Comparison of ENCODE assay signal across 18 cellular contexts in the genomic region with DNA sequence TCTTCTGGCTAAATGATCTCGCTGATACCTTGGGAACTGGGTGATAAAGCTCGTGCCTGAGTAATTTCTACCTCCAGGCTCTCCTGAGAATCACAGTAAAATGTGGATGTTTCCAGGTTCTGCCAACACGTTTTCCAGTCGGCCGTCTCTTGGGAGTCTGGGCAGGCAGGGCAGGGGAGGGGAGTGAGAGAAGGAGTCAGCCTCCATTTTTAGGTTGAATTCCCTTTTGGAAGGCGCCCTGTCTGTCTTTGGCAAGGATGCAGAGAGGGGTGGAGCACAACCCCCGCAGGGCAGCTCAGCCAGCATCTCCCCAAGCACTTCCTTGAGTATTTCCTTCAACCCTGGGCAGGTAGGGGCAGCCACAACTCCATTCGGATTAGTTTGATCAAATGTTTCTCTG. TPM values are rescaled to one million over a fixed set of nuclear protein-coding genes. Genes with fewer than 3 reads are reported as not detected.
DNase-seq lines count a peak whose midpoint lies in the region; ATAC-seq and TF ChIP-seq lines count a peak whose summit lies in the region.
"Had no signal": no experiment of that assay in that cellular context is flagged by ENCODE, and none has a peak within 500 bp of the region (broad histone marks: within the 10 kb centered on the region; RNA-seq: fewer than 3 reads in every experiment).

No MANE protein-coding gene starts in this region.

- H3K36me3 Mint-ChIP-seq in activated T-cell treated with anti-CD3 and anti-CD28 coated beads, Interleukin-2, amount 50 U/mL, for 72 hours (ENCODE audit: insufficient read depth in 2 of 2): peaks cover 4 to 5% of the 10 kb centered on the region in 2 donors
- H3K36me3 Mint-ChIP-seq: CD8-positive, alpha-beta T cell had no signal

- H3K27me3 Mint-ChIP-seq in activated T-cell treated with anti-CD3 and anti-CD28 coated beads, Interleukin-2, amount 50 U/mL, for 72 hours (ENCODE audit: low read depth): no peaks in the 10 kb centered on the region

- H3K27ac ChIP-seq in ascending aorta: peak overlapping the region; percentile 42 to 75
- no peak overlapping the region for H3K27ac ChIP-seq in sigmoid colon
- H3K27ac ChIP-seq in aorta (ENCODE audit: low read depth in 1 of 2, low read length in 2 of 2): peak overlapping the region in 1 of 2 donors; percentile 74
- H3K27ac ChIP-seq: 22Rv1; A549; BLaER1 treated with 17β-estradiol and CSF1 and Interleukin-3, amounts not matched to agents 10 nM and 100 nM had no signal

- H3K36me3 ChIP-seq in ascending aorta: no peaks in the 10 kb centered on the region
- H3K36me3 ChIP-seq in sigmoid colon: no peaks in the 10 kb centered on the region
- H3K36me3 ChIP-seq in aorta (ENCODE audit: control insufficient read depth in 1 of 2, insufficient read depth in 2 of 2, low read length in 1 of 2): no peaks in the 10 kb centered on the region

- no peak for TF ChIP-seq POLR2A in sigmoid colon (IDR thresholded peaks at IDR 0.05)

- no peak overlapping the region for H3K27ac Mint-ChIP-seq in activated T-cell treated with anti-CD3 and anti-CD28 coated beads, Interleukin-2, amount 50 U/mL, for 72 hours
- H3K27ac Mint-ChIP-seq: CD8-positive, alpha-beta T cell; H9 had no signal

- DNase-seq in activated T-cell treated with anti-CD3 and anti-CD28 coated beads, Interleukin-2, amount 50 U/mL, for 1 hour: peak; percentile 13
- DNase-seq in activated T-cell treated with anti-CD3 and anti-CD28 coated beads, Interleukin-2, amount 50 U/mL, for 72 hours: no peak
- DNase-seq in ascending aorta (ENCODE audit: low spot score in 2 of 2) (peak in 1 of 2 donors; percentile 82), sigmoid colon (peak; percentile 15), aorta (peak; percentile 74 to 86), putamen (ENCODE audit: low spot score) (no peak)
- DNase-seq: AML-193; Calu3; CD8-positive, alpha-beta T cell; DMS79 treated with DMSO at 0.1 percent for 48 hours; GF-D8; GOT3; H9 had no signal

- TF ChIP-seq EP300 in sigmoid colon (IDR thresholded peaks at IDR 0.05): no peak

- H3K4me3 Mint-ChIP-seq in activated T-cell treated with anti-CD3 and anti-CD28 coated beads, Interleukin-2, amount 50 U/mL, for 72 hours: no peak overlapping the region
- H3K4me3 Mint-ChIP-seq: CD8-positive, alpha-beta T cell; H9 had no signal

- intact Hi-C loops in ascending aorta (cut with DNase I) (no loop called here), sigmoid colon (cut with DNase I) (no loop called here), aorta (cut with DNase I) (no loop called here)

- TF ChIP-seq CTCF in ascending aorta (IDR thresholded peaks at IDR 0.05): no peak
- no peak for TF ChIP-seq CTCF in sigmoid colon (IDR thresholded peaks at IDR 0.05)

- H3K4me3 ChIP-seq in ascending aorta (no peak overlapping the region), sigmoid colon (no peak overlapping the region), aorta (ENCODE audit: low read length in 2 of 2) (no peak overlapping the region)
- H3K4me3 ChIP-seq: A549; BLaER1 treated with 17β-estradiol and CSF1 and Interleukin-3, amounts not matched to agents 10 nM and 100 nM had no signal

- H3K4me1 ChIP-seq in ascending aorta (peaks cover 8 to 20% of the 10 kb centered on the region in 2 donors), sigmoid colon (no peaks in the 10 kb centered on the region), aorta (ENCODE audit: control insufficient read depth in 1 of 2, insufficient read depth in 2 of 2, low read length in 2 of 2) (peaks cover 0 to 3% of the 10 kb centered on the region in 2 donors)
- H3K4me1 ChIP-seq: A549 had no signal

- peaks cover 5 to 11% of the 10 kb centered on the region in 2 donors for H3K9me3 ChIP-seq in ascending aorta
- H3K9me3 ChIP-seq in sigmoid colon: peaks cover 0 to 18% (median 2%) of the 10 kb centered on the region in 4 donors
- H3K9me3 ChIP-seq in aorta (ENCODE audit: control insufficient read depth, low read length): no peaks in the 10 kb centered on the region
- H3K9me3 ChIP-seq: A549 had no signal

- H3K9me3 Mint-ChIP-seq in activated T-cell treated with anti-CD3 and anti-CD28 coated beads, Interleukin-2, amount 50 U/mL, for 72 hours: peaks cover 0 to 11% of the 10 kb centered on the region in 2 donors

- 64 to 73% methylated on average over 8 of the region's 8 CpGs for WGBS in sigmoid colon, 2 donors
- WGBS in aorta, 2 donors: 5 to 7% methylated on average over 8 of the region's 8 CpGs

- no peak for ATAC-seq in activated T-cell treated with anti-CD3 and anti-CD28 coated beads, Interleukin-2, amount 50 U/mL, for 72 hours (replicated peaks in 1 of 2)
- peak; percentile 55 for ATAC-seq in aorta (ENCODE audit: low FRiP score)
- ATAC-seq in HG03196 (IDR thresholded peaks at IDR 0.05; ENCODE audit: unreplicated experiment): no peak
- ATAC-seq: A549; CD8-positive, alpha-beta T cell; HepG2 had no signal

- H3K4me1 Mint-ChIP-seq in activated T-cell treated with anti-CD3 and anti-CD28 coated beads, Interleukin-2, amount 50 U/mL, for 72 hours (ENCODE audit: low read depth): no peaks in the 10 kb centered on the region
- H3K4me1 Mint-ChIP-seq: H9 had no signal

- H3K27me3 ChIP-seq in ascending aorta (no peaks in the 10 kb centered on the region), sigmoid colon (peaks cover 0 to 74% (median 25%) of the 10 kb centered on the region in 3 donors), aorta (ENCODE audit: control insufficient read depth in 1 of 2, insufficient read depth in 2 of 2, low read length in 1 of 2) (no peaks in the 10 kb centered on the region)

RNA-seq across cellular contexts. Expression of gene ACTRT2, which starts 15.5 kb away (rescaled TPM):
- total RNA-seq in activated T-cell treated with anti-CD3 and anti-CD28 coated beads, Interleukin-2, amount 50 U/mL, for 72 hours: not detected
- not detected for total RNA-seq in ascending aorta
- total RNA-seq in sigmoid colon: not detected
- not detected for polyA plus RNA-seq in sigmoid colon
- not detected for total RNA-seq in aorta
- not detected for polyA plus RNA-seq in aorta
- total RNA-seq: Calu3; CD8-positive, alpha-beta T cell; H9; HepG2 had no signal
- polyA plus RNA-seq: A549, HepG2 had no signal

Comparison
In these comparisons a context has a peak if more than half of its experiments do, and no peak if none do; other contexts are left out.
1. DNase-seq: peak in activated T-cell treated with anti-CD3 and anti-CD28 coated beads, Interleukin-2, amount 50 U/mL, for 1 hour (single experiment), sigmoid colon (single experiment) and aorta (2 of 2); none in activated T-cell treated with anti-CD3 and anti-CD28 coated beads, Interleukin-2, amount 50 U/mL, for 72 hours (0 of 2) and putamen (single experiment).
2. H3K27ac ChIP-seq: peak in ascending aorta (2 of 2); none in sigmoid colon (0 of 4).